ENCODE assay signal across 15 cellular contexts in the genomic region with DNA sequence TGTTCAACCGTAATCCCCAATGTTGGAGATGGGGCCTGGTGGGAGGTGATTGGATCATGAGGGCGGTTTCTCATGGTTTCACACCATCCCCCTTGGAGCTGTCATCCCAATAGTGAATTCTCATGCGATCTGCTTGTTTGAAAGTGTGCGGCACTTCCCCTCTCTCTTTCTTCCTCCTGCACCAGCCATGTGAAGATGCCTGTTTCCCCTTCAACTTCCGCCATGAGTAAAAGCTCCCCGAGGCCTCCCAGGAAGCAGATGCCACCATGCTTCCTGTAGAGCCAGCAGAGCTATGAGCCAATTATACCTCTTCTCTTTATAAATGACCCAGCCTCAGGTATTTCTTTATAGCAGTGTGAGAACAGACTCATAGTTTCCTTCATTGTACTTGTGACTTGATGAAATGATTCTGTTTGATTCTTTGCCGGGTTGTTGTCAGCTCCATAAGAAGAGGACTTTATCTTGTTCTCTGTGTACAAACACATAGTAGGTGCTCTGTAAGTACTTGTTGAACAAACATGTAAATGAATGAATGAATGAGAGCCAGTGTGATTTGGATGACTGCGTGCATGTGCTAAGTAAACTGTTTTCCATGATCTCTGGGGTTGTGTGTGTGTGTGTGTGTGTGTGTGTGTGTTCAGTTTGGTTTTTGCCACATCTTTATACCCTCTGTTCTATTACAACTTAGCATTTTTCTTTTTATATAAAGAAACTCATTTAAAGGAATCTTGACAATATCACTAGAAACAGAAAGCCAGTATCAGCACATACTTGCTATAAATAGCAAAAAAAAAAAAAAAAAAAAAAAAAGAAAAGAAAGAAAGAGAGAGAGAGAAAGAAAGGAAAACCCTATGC. TPM values are rescaled to one million over a fixed set of nuclear protein-coding genes. Genes with fewer than 3 reads are reported as not detected.
A peak's percentile ranks its signal among the peaks of the same experiment; 100 is the strongest.
DNase-seq lines count a peak whose midpoint lies in the region; ATAC-seq, FAIRE-seq and TF ChIP-seq lines count a peak whose summit lies in the region.
"Had no signal": no experiment of that assay in that cellular context is flagged by ENCODE, and none has a peak within 500 bp of the region (broad histone marks: within the 10 kb centered on the region; RNA-seq: fewer than 3 reads in every experiment).

No MANE protein-coding gene starts in this region.

- DNase-seq in stimulated activated naive CD8-positive, alpha-beta T cell treated with anti-CD3 and anti-CD28 coated beads, Interleukin-15, Interleukin-2, amounts not matched to agents 100 U/mL and 50 U/mL, for 24 hours: no peak
- no peak for DNase-seq in activated CD4-positive, alpha-beta memory T cell treated with anti-CD3 and anti-CD28 coated beads, Interleukin-2, amount 10 ng/mL, durations not matched to agents 7 days and 5 days
- DNase-seq in kidney: peak; percentile 3
- no peak for DNase-seq in NCI-H345 (lab: John Stamatoyannopoulos, UW)
- DNase-seq: activated CD4-positive, CD25-positive, alpha-beta regulatory T cell treated with anti-CD3 and anti-CD28 coated beads, Interleukin-2, amount 50 U/mL, for 72 hours; amniotic stem cell; retina; stimulated activated CD4-positive, alpha-beta T cell treated with anti-CD3 and anti-CD28 coated beads, Interleukin-4, amount 100 ng/mL, for 4 hours; stimulated activated naive CD4-positive, alpha-beta T cell; SW 1271 had no signal

- TF ChIP-seq CTCF in kidney (IDR thresholded peaks at IDR 0.05; ENCODE audit: borderline replicate concordance, extremely low read depth, insufficient read depth): no peak

- H3K4me1 Mint-ChIP-seq in stimulated activated naive CD8-positive, alpha-beta T cell treated with anti-CD3 and anti-CD28 coated beads, Interleukin-15, Interleukin-2, amounts not matched to agents 100 ng/mL and 50 ng/mL, for 24 hours (ENCODE audit: low read depth): peaks cover 83% of the 10 kb centered on the region
- peaks cover 66% of the 10 kb centered on the region for H3K4me1 Mint-ChIP-seq in activated CD4-positive, alpha-beta memory T cell treated with anti-CD3 and anti-CD28 coated beads, Interleukin-2, amount 10 ng/mL, durations not matched to agents 7 days and 5 days

- H3K36me3 Mint-ChIP-seq in stimulated activated naive CD8-positive, alpha-beta T cell treated with anti-CD3 and anti-CD28 coated beads, Interleukin-15, Interleukin-2, amounts not matched to agents 100 ng/mL and 50 ng/mL, for 24 hours (ENCODE audit: low read depth): peaks cover 25% of the 10 kb centered on the region
- H3K36me3 Mint-ChIP-seq in activated CD4-positive, alpha-beta memory T cell treated with anti-CD3 and anti-CD28 coated beads, Interleukin-2, amount 10 ng/mL, durations not matched to agents 7 days and 5 days (ENCODE audit: low read depth): peaks cover 49% of the 10 kb centered on the region

- H3K4me3 ChIP-seq in kidney (ENCODE audit: low read length in 2 of 2): no peak overlapping the region

- CTCF ChIA-PET in activated CD4-positive, alpha-beta memory T cell treated with anti-CD3 and anti-CD28 coated beads, Interleukin-2, amount 10 ng/mL, durations not matched to agents 7 days and 5 days (lab: Charles Lee): interaction anchor here (0.7 to 2.3 kb wide), 5 partner anchors 10 to 53 kb away, joined by 3 to 19 read pairs (median 4); no protein-coding TSS in a partner anchor

- no peaks in the 10 kb centered on the region for H3K9me3 ChIP-seq in kidney (ENCODE audit: control insufficient read depth in 1 of 2, low read length in 2 of 2)

- intact Hi-C loops in kidney (cut with DNase I): no loop called here

- peak overlapping the region; percentile 81 for H3K4me3 Mint-ChIP-seq in stimulated activated naive CD8-positive, alpha-beta T cell treated with anti-CD3 and anti-CD28 coated beads, Interleukin-15, Interleukin-2, amounts not matched to agents 100 ng/mL and 50 ng/mL, for 24 hours
- H3K4me3 Mint-ChIP-seq in activated CD4-positive, alpha-beta memory T cell treated with anti-CD3 and anti-CD28 coated beads, Interleukin-2, amount 10 ng/mL, durations not matched to agents 7 days and 5 days: peak overlapping the region; percentile 40
- H3K4me3 Mint-ChIP-seq: dendritic cell treated with granulocyte-macrophage colony-stimulating factor and Interleukin-4, amounts not matched to agents 40 ng/mL and 50 ng/mL, for 4 days had no signal

- H3K27ac Mint-ChIP-seq in stimulated activated naive CD8-positive, alpha-beta T cell treated with anti-CD3 and anti-CD28 coated beads, Interleukin-15, Interleukin-2, amounts not matched to agents 100 ng/mL and 50 ng/mL, for 24 hours: peak overlapping the region; percentile 99
- H3K27ac Mint-ChIP-seq in activated CD4-positive, alpha-beta memory T cell treated with anti-CD3 and anti-CD28 coated beads, Interleukin-2, amount 10 ng/mL, durations not matched to agents 7 days and 5 days: peak overlapping the region; percentile 99
- H3K27ac Mint-ChIP-seq: dendritic cell treated with granulocyte-macrophage colony-stimulating factor and Interleukin-4, amounts not matched to agents 40 ng/mL and 50 ng/mL, for 4 days had no signal

- POLR2A ChIA-PET in activated CD4-positive, alpha-beta memory T cell treated with anti-CD3 and anti-CD28 coated beads, Interleukin-2, amount 10 ng/mL, durations not matched to agents 7 days and 5 days (lab: Charles Lee): interaction anchor here (0.8 to 2.3 kb wide), 10 partner anchors 8 to 313 kb away, joined by 3 to 14 read pairs (median 3); partner anchors contain the start of gene ZNFX1

- no peak for ATAC-seq in stimulated activated naive CD8-positive, alpha-beta T cell treated with anti-CD3 and anti-CD28 coated beads, Interleukin-15, Interleukin-2, amounts not matched to agents 100 U/mL and 50 U/mL, for 24 hours
- no peak for ATAC-seq in GM19324 (IDR thresholded peaks at IDR 0.05; ENCODE audit: low FRiP score, unreplicated experiment)
- no peak for ATAC-seq in HG03460 (IDR thresholded peaks at IDR 0.05; ENCODE audit: unreplicated experiment)

- H3K9me3 Mint-ChIP-seq in stimulated activated naive CD8-positive, alpha-beta T cell treated with anti-CD3 and anti-CD28 coated beads, Interleukin-15, Interleukin-2, amounts not matched to agents 100 ng/mL and 50 ng/mL, for 24 hours: peaks cover 14% of the 10 kb centered on the region
- peaks cover 14% of the 10 kb centered on the region for H3K9me3 Mint-ChIP-seq in activated CD4-positive, alpha-beta memory T cell treated with anti-CD3 and anti-CD28 coated beads, Interleukin-2, amount 10 ng/mL, durations not matched to agents 7 days and 5 days

- no peak for FAIRE-seq in kidney (lab: Jason Lieb, UNC)

- H3K4me1 ChIP-seq in kidney (ENCODE audit: control insufficient read depth in 1 of 2, insufficient read depth in 1 of 2, low read depth in 1 of 2, low read length in 2 of 2): peaks cover 0 to 4% of the 10 kb centered on the region in 2 donors

- H3K27ac ChIP-seq in kidney (ENCODE audit: low read depth in 2 of 2, low read length in 2 of 2): no peak overlapping the region
- H3K27ac ChIP-seq: C4-2B had no signal

- H3K36me3 ChIP-seq in kidney (ENCODE audit: control insufficient read depth in 1 of 2, insufficient read depth in 2 of 2, low read length in 2 of 2): no peaks in the 10 kb centered on the region

- H3K27me3 Mint-ChIP-seq in stimulated activated naive CD8-positive, alpha-beta T cell treated with anti-CD3 and anti-CD28 coated beads, Interleukin-15, Interleukin-2, amounts not matched to agents 100 ng/mL and 50 ng/mL, for 24 hours: no peaks in the 10 kb centered on the region
- H3K27me3 Mint-ChIP-seq in activated CD4-positive, alpha-beta memory T cell treated with anti-CD3 and anti-CD28 coated beads, Interleukin-2, amount 10 ng/mL, durations not matched to agents 7 days and 5 days: no peaks in the 10 kb centered on the region

- no peak overlapping the region for H3K9ac ChIP-seq in kidney (ENCODE audit: low read length in 2 of 2)

RNA-seq across cellular contexts. Expression of gene PTGIS, which starts 22.5 kb away (rescaled TPM):
- total RNA-seq in activated CD4-positive, alpha-beta memory T cell treated with anti-CD3 and anti-CD28 coated beads, Interleukin-2, amount 10 ng/mL, durations not matched to agents 7 days and 5 days: 1 to 10 TPM; 1.6 to 2.8 TPM
- total RNA-seq in kidney: 24.1 TPM
- polyA plus RNA-seq in kidney (ENCODE audit: insufficient read depth, low read depth, low replicate concordance): 3.1 TPM
